ENCODE assay signal across 14 cellular contexts in genomic region chr10:63553031-63553430, GRCh38. TPM values are rescaled to one million over a fixed set of nuclear protein-coding genes. Genes with fewer than 3 reads are reported as not detected.
DNase-seq lines count a peak whose midpoint lies in the region; ATAC-seq and TF ChIP-seq lines count a peak whose summit lies in the region.
"Had no signal": no experiment of that assay in that cellular context is flagged by ENCODE, and none has a peak within 500 bp of the region (broad histone marks: within the 10 kb centered on the region; RNA-seq: fewer than 3 reads in every experiment).

No MANE protein-coding gene starts in this region.

- ATAC-seq in HCT116 (peak; percentile 48), GM21390 (IDR thresholded peaks at IDR 0.05; ENCODE audit: unreplicated experiment) (no peak), HG03097 (IDR thresholded peaks at IDR 0.05; ENCODE audit: low FRiP score, unreplicated experiment) (no peak), HG03457 (IDR thresholded peaks at IDR 0.05; ENCODE audit: unreplicated experiment) (no peak)
- ATAC-seq: effector memory CD8-positive, alpha-beta T cell had no signal

- H4K20me1 ChIP-seq in HCT116 (ENCODE audit: insufficient read depth), result no peaks in the 10 kb centered on the region

- TF ChIP-seq RAD21 in HCT116 (IDR thresholded peaks at IDR 0.05; ENCODE audit: low read depth), result peak; percentile 14; the same call in 1 of the 2 replicates

- H3K27ac ChIP-seq in ACC112 (ENCODE audit: low read depth, low read length) (peak overlapping the region; percentile 98), HCT116 (ENCODE audit: low read depth, low read length) (peak overlapping the region; percentile 84), ascending aorta (peak overlapping the region in 1 of 2 donors; percentile 3)

- H3K27me3 ChIP-seq in ACC112 (ENCODE audit: insufficient read depth, low read length) (no peaks in the 10 kb centered on the region), HCT116 (ENCODE audit: insufficient read depth, low read length) (no peaks in the 10 kb centered on the region), ascending aorta (no peaks in the 10 kb centered on the region)

- H3K9ac ChIP-seq in HCT116 (ENCODE audit: low read length), result peak overlapping the region; percentile 58

- H3K9me3 ChIP-seq in HCT116 (ENCODE audit: control insufficient read depth in 1 of 2, insufficient read depth in 1 of 2, low read depth in 1 of 2, low read length in 2 of 2) (no peaks in the 10 kb centered on the region), ascending aorta (no peaks in the 10 kb centered on the region)

- intact Hi-C loops in HCT116 (cut with micrococcal nuclease) (loop anchor here (2.0 to 10.0 kb wide), 2 partner anchors 162 to 284 kb away; no protein-coding TSS in a partner anchor), ascending aorta (cut with DNase I) (no loop called here)

- H3K36me3 ChIP-seq in ACC112 (ENCODE audit: insufficient read depth, low read length) (0 out of 2 replicates have a peak, but pooled peaks cover 3% of the 10 kb centered on the region), HCT116 (ENCODE audit: control insufficient read depth in 1 of 2, insufficient read depth in 2 of 2, low read length in 2 of 2) (no peaks in the 10 kb centered on the region; a peak in 1 of 4 replicates), ascending aorta (no peaks in the 10 kb centered on the region)

- TF ChIP-seq CTCF in HCT116 (IDR thresholded peaks at IDR 0.05 in 2 of 3, conservative IDR thresholded peaks at IDR 0.05 in 1 of 3; ENCODE audit: borderline replicate concordance in 1 of 3, insufficient read depth in 1 of 3, low read depth in 2 of 3, low read length in 2 of 3) (no peak), ascending aorta (IDR thresholded peaks at IDR 0.05) (no peak)

- CTCF ChIA-PET in HCT116 (lab: Charles Lee), result no interaction called here

- peaks cover 55% of the 10 kb centered on the region for H3K79me2 ChIP-seq in ACC112 (ENCODE audit: control insufficient read depth, insufficient read depth, low read length, unreplicated experiment)
- peaks cover 81% of the 10 kb centered on the region for H3K79me2 ChIP-seq in HCT116 (ENCODE audit: insufficient read depth, low read length)

- no peaks in the 10 kb centered on the region for H3K9me2 ChIP-seq in HCT116 (ENCODE audit: insufficient read depth)

- H3K4me1 ChIP-seq in ACC112 (ENCODE audit: control insufficient read depth, insufficient read depth, low read length, unreplicated experiment) (peaks cover 47% of the 10 kb centered on the region), HCT116 (ENCODE audit: control insufficient read depth in 1 of 2, insufficient read depth in 2 of 2, low read length in 2 of 2) (peaks cover 44 to 67% of the 10 kb centered on the region in 2 experiments), ascending aorta (peaks cover 0 to 11% of the 10 kb centered on the region in 2 donors)

- RAD21 ChIA-PET in HCT116 (lab: Charles Lee; ENCODE audit: low non-redundant PET in 1 of 2, low total read pairs in 2 of 2, uncharacterized antibody in 2 of 2, unreplicated experiment in 2 of 2), result no interaction called here

- peak; percentile 70 for DNase-seq in HCT116 (ENCODE audit: low read depth, low spot score)
- DNase-seq in astrocyte of the hippocampus (ENCODE audit: low read depth, low spot score), result peak; percentile 67
- peak; percentile 94 for DNase-seq in iris pigment epithelial cell (ENCODE audit: low read depth)
- no peak for DNase-seq in ascending aorta (ENCODE audit: low spot score in 2 of 2)
- DNase-seq: activated CD4-positive, CD25-positive, alpha-beta regulatory T cell treated with anti-CD3 and anti-CD28 coated beads, Interleukin-2, amount 50 U/mL, for 72 hours; activated naive CD4-positive, alpha-beta T cell treated with Interleukin-2 at 50 U/mL for 16 hours; effector memory CD8-positive, alpha-beta T cell; immature natural killer cell; NCI-H1930; stimulated activated CD4-positive, alpha-beta T cell treated with anti-CD3 and anti-CD28 coated beads, Interleukin-4, amount 100 ng/mL, for 4 hours had no signal

- POLR2A ChIA-PET in HCT116 (lab: Charles Lee), result interaction anchor here (0.6 to 1.4 kb wide), 2 partner anchors 10 to 35 kb away, joined by 3 to 4 read pairs; no protein-coding TSS in a partner anchor

- no peak for TF ChIP-seq POLR2A in HCT116 (IDR thresholded peaks at IDR 0.05; ENCODE audit: borderline replicate concordance, extremely low read depth, insufficient read depth, insufficient read length)

- BruUV-seq in HCT116 (replicated peaks; lab: Mats Ljungman, UMichigan), result no TSS peak

- H3K4me3 ChIP-seq in ACC112 (ENCODE audit: low read depth, low read length), result peak overlapping the region; percentile 46
- peak overlapping the region; percentile 34 to 40 for H3K4me3 ChIP-seq in HCT116 (replicated peaks in 1 of 2; ENCODE audit: low read depth in 1 of 2, low read length in 2 of 2)
- no peak overlapping the region for H3K4me3 ChIP-seq in ascending aorta

- H2AFZ ChIP-seq in ACC112 (ENCODE audit: low read length, unreplicated experiment) (peak overlapping the region; percentile 1), HCT116 (ENCODE audit: low read depth, low read length, poor library complexity, severe bottlenecking) (no peak overlapping the region)

- H3K4me2 ChIP-seq in HCT116 (ENCODE audit: low read length), result peak overlapping the region; percentile 65

TF ChIP-seq in HCT116, 20 proteins besides CTCF, POLR2A, EP300 and RAD21:
- no peak for TF ChIP-seq SRF (IDR thresholded peaks at IDR 0.05; ENCODE audit: low read depth)
- TF ChIP-seq SP1 (IDR thresholded peaks at IDR 0.05; ENCODE audit: low read depth), result peak; percentile 80
- no peak for TF ChIP-seq ZBTB33 (IDR thresholded peaks at IDR 0.05; ENCODE audit: extremely low read depth, insufficient replicate concordance, low read length)
- no peak for TF ChIP-seq ATF3 (IDR thresholded peaks at IDR 0.05)
- TF ChIP-seq SIN3A (IDR thresholded peaks at IDR 0.05; ENCODE audit: low read depth), result peak; percentile 53; the same call in 1 of the 2 replicates
- no peak for TF ChIP-seq EZH2 (IDR thresholded peaks at IDR 0.05)
- 0 out of 2 replicates have a peak, but pooled peaks have one; percentile 34 for TF ChIP-seq CBX3 (IDR thresholded peaks at IDR 0.05; ENCODE audit: low read depth)
- no peak; the same call in 1 of the 2 replicates for TF ChIP-seq MAX (IDR thresholded peaks at IDR 0.05)
- TF ChIP-seq CEBPB (IDR thresholded peaks at IDR 0.05; ENCODE audit: low read depth), result peak; percentile 27; the same call in 1 of the 2 replicates
- TF ChIP-seq FOSL1 (IDR thresholded peaks at IDR 0.05; ENCODE audit: low read depth), result peak; percentile 67
- TF ChIP-seq EZH2phosphoT487 (IDR thresholded peaks at IDR 0.05; ENCODE audit: borderline replicate concordance), result no peak
- peak; percentile 59 for TF ChIP-seq JUND (IDR thresholded peaks at IDR 0.05)

RNA-seq across cellular contexts. Expression of gene REEP3, which starts 31.8 kb away (rescaled TPM):
- total RNA-seq in HCT116 (2021; ENCODE audit: unreplicated experiment) (41.3 TPM), ascending aorta (41.1 TPM)
- 5.6 and 7.4 TPM in 2 replicates for polyA plus RNA-seq in HCT116 (2012)

Comparison
In these comparisons a context has a peak if more than half of its experiments do, and no peak if none do; other contexts are left out.
1. H3K4me3 ChIP-seq: peak in ACC112 (single experiment) and HCT116 (2 of 2); none in ascending aorta (0 of 2).
2. DNase-seq: peak in HCT116 (single experiment), astrocyte of the hippocampus (single experiment) and iris pigment epithelial cell (single experiment); none in ascending aorta (0 of 2).